Comparison of ENCODE assay signal across 1 cellular context in the genomic region with DNA sequence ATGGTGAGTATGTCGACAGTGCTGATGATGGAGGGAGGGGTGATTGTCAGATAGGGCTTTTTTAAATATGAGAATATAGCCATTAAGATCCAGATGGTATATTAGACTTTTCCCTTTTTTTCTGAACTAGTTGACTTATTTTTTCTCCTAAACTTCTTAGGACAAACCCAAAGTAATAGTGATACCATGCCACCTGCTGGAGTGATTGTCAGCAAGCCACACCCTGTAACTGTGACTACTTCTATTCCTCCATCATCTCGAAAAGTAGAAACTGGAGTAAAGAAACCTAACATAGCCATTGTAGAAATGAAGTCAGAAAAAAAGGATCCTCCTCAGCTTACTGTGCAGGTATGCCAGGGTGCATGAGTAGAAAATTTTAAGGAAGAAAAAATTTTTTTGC.
TF ChIP-seq lines count a peak whose summit lies in the region.

No MANE protein-coding gene starts in this region.

TF ChIP-seq in A549, 52 proteins besides CTCF, POLR2A, EP300 and RAD21 (continued from another document):
- TF ChIP-seq, protein P1, sequence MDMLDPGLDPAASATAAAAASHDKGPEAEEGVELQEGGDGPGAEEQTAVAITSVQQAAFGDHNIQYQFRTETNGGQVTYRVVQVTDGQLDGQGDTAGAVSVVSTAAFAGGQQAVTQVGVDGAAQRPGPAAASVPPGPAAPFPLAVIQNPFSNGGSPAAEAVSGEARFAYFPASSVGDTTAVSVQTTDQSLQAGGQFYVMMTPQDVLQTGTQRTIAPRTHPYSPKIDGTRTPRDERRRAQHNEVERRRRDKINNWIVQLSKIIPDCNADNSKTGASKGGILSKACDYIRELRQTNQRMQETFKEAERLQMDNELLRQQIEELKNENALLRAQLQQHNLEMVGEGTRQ (IDR thresholded peaks at IDR 0.05): no peak
- TF ChIP-seq MYC (IDR thresholded peaks at IDR 0.05; ENCODE audit: borderline replicate concordance, low read length) (no peak), HOXB5 (CRISPR knock-in tag; IDR thresholded peaks at IDR 0.05) (no peak), CEBPB (IDR thresholded peaks at IDR 0.05) (no peak), CBX8 (IDR thresholded peaks at IDR 0.05) (no peak), ZNF302 (CRISPR knock-in tag; IDR thresholded peaks at IDR 0.05) (no peak)
- TF ChIP-seq, protein P2, sequence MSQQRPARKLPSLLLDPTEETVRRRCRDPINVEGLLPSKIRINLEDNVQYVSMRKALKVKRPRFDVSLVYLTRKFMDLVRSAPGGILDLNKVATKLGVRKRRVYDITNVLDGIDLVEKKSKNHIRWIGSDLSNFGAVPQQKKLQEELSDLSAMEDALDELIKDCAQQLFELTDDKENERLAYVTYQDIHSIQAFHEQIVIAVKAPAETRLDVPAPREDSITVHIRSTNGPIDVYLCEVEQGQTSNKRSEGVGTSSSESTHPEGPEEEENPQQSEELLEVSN (IDR thresholded peaks at IDR 0.05; ENCODE audit: borderline replicate concordance, low read depth): no peak
